ENCODE assay signal across 9 cellular contexts in genomic region chr13:85864963-85865530, GRCh38.
A peak's percentile ranks its signal among the peaks of the same experiment; 100 is the strongest.
DNase-seq lines count a peak whose midpoint lies in the region; ATAC-seq and TF ChIP-seq lines count a peak whose summit lies in the region.
"Had no signal": no experiment of that assay in that cellular context is flagged by ENCODE, and none has a peak within 500 bp of the region (broad histone marks: within the 10 kb centered on the region; RNA-seq: fewer than 3 reads in every experiment).

No MANE protein-coding gene starts in this region.

- H3K27me3 ChIP-seq in SK-N-SH (ENCODE audit: insufficient read depth) (no peaks in the 10 kb centered on the region), iPS DF 6.9 (ENCODE audit: control insufficient read depth, insufficient read depth, low read length) (no peaks in the 10 kb centered on the region), upper lobe of left lung (no peaks in the 10 kb centered on the region)

- H2AFZ ChIP-seq in SK-N-SH (ENCODE audit: low read depth), result no peak overlapping the region

- CTCF ChIA-PET in SK-N-SH (lab: Yijun Ruan, JAX), result interaction anchor here (1.0 to 1.1 kb wide), 5 partner anchors 9 to 968 kb away, joined by 3 to 6 read pairs (median 4); no protein-coding TSS in a partner anchor

- H3K9me3 ChIP-seq in SK-N-SH, result no peaks in the 10 kb centered on the region
- H3K9me3 ChIP-seq in iPS DF 6.9 (ENCODE audit: control insufficient read depth, insufficient read depth, low read length), result no peaks in the 10 kb centered on the region
- no peaks in the 10 kb centered on the region for H3K9me3 ChIP-seq in upper lobe of left lung

- H3K27ac ChIP-seq in SK-N-SH (ENCODE audit: low read depth in 2 of 2, low read length in 1 of 2) (no peak overlapping the region), iPS DF 6.9 (ENCODE audit: low read length) (no peak overlapping the region), upper lobe of left lung (no peak overlapping the region)

- no peaks in the 10 kb centered on the region for H3K4me1 ChIP-seq in SK-N-SH (ENCODE audit: control insufficient read depth in 1 of 2, insufficient read depth in 2 of 2, low read depth in 1 of 2, low read length in 1 of 2)
- no peaks in the 10 kb centered on the region for H3K4me1 ChIP-seq in iPS DF 6.9 (ENCODE audit: control insufficient read depth, insufficient read depth, low read length)
- no peaks in the 10 kb centered on the region for H3K4me1 ChIP-seq in upper lobe of left lung

- peak; percentile 59 for TF ChIP-seq RAD21 in SK-N-SH (IDR thresholded peaks at IDR 0.05; ENCODE audit: low read length)

- H3K9me2 ChIP-seq in SK-N-SH, result no peaks in the 10 kb centered on the region

- H3K79me2 ChIP-seq in SK-N-SH (ENCODE audit: insufficient read depth), result no peaks in the 10 kb centered on the region

- WGBS in SK-N-SH (ENCODE audit: low lambda C conversion rate), result 24% methylated on average over 1 of the region's 1 CpG
- WGBS in iPS DF 6.9 (ENCODE audit: insufficient coverage, insufficient read length), result no CpG with 5 or more reads among the region's 1 CpG
- 68 to 75% methylated on average over 1 of the region's 1 CpG for WGBS in upper lobe of left lung, 2 donors

- DNase-seq in CMK (ENCODE audit: low read depth) (peak; percentile 15), SK-N-SH (peak; percentile 22), iPS DF 6.9 (ENCODE audit: low read depth, low spot score) (peak; percentile 9), upper lobe of left lung (no peak)
- DNase-seq: caudate nucleus had no signal

- H3K4me3 ChIP-seq in SK-N-SH (ENCODE audit: low read depth in 2 of 2, low read length in 1 of 2) (no peak overlapping the region), iPS DF 6.9 (ENCODE audit: low read length) (no peak overlapping the region), upper lobe of left lung (no peak overlapping the region)

- H3K9ac ChIP-seq in SK-N-SH, result no peak overlapping the region

- POLR2A ChIA-PET in SK-N-SH (lab: Yijun Ruan, JAX), result no interaction called here

- H3K36me3 ChIP-seq in SK-N-SH (replicated peaks in 1 of 2; ENCODE audit: control insufficient read depth in 1 of 2, insufficient read depth in 2 of 2, low read length in 1 of 2) (no peaks in the 10 kb centered on the region), iPS DF 6.9 (ENCODE audit: control insufficient read depth, insufficient read depth, low read length) (no peaks in the 10 kb centered on the region), upper lobe of left lung (no peaks in the 10 kb centered on the region)

- H3K4me2 ChIP-seq in SK-N-SH, result no peak overlapping the region

- ATAC-seq in HG02885 (IDR thresholded peaks at IDR 0.05; ENCODE audit: poor library complexity, unreplicated experiment) (peak; percentile 59), upper lobe of left lung (ENCODE audit: low FRiP score in 2 of 2) (no peak), GM19397 (IDR thresholded peaks at IDR 0.05; ENCODE audit: unreplicated experiment) (no peak), GM18867 (IDR thresholded peaks at IDR 0.05; ENCODE audit: unreplicated experiment) (no peak), HG02642 (IDR thresholded peaks at IDR 0.05; ENCODE audit: poor library complexity, unreplicated experiment) (no peak)

- TF ChIP-seq CTCF in SK-N-SH (IDR thresholded peaks at IDR 0.05) (peak; percentile 71), upper lobe of left lung (IDR thresholded peaks at IDR 0.05) (no peak)

- TF ChIP-seq POLR2A in upper lobe of left lung (IDR thresholded peaks at IDR 0.05), result no peak

- no peaks in the 10 kb centered on the region for H4K20me1 ChIP-seq in SK-N-SH (ENCODE audit: insufficient read depth)

- TF ChIP-seq EP300 in SK-N-SH (IDR thresholded peaks at IDR 0.05; ENCODE audit: borderline replicate concordance in 1 of 2, low read depth in 1 of 2, low read length in 1 of 2), result no peak
- no peak for TF ChIP-seq EP300 in upper lobe of left lung (IDR thresholded peaks at IDR 0.05)

- H3F3A ChIP-seq in SK-N-SH (replicated peaks; ENCODE audit: insufficient read depth), result no peaks in the 10 kb centered on the region

TF ChIP-seq in SK-N-SH, 30 proteins besides CTCF, POLR2A, EP300 and RAD21:
- no peak for TF ChIP-seq RCOR1 (IDR thresholded peaks at IDR 0.05; ENCODE audit: low read length)
- TF ChIP-seq SMC3 (IDR thresholded peaks at IDR 0.05; ENCODE audit: low read depth, low read length), result peak; percentile 49

Comparison
In these comparisons a context has a peak if more than half of its experiments do, and no peak if none do; other contexts are left out.
1. DNase-seq: peak in CMK (single experiment), SK-N-SH (single experiment) and iPS DF 6.9 (single experiment); none in upper lobe of left lung (0 of 2).